Comparison of ENCODE assay signal across 8 cellular contexts in genomic region chr1:37595440-37596181, GRCh38. TPM values are rescaled to one million over a fixed set of nuclear protein-coding genes. Genes with fewer than 3 reads are reported as not detected.
DNase-seq lines count a peak whose midpoint lies in the region; ATAC-seq and TF ChIP-seq lines count a peak whose summit lies in the region.

Gene GNL2 (minus strand): TSS chr1:37595937. CDS start chr1:37595822, 115 bp downstream.

- peak within 1 kb of the TSS; percentile 99 for H3K27ac Mint-ChIP-seq in activated naive CD8-positive, alpha-beta T cell treated with anti-CD3 and anti-CD28 coated beads, Interleukin-2, amount 50 U/mL, for 24 hours

- H2AFZ ChIP-seq in parathyroid adenoma = peak within 1 kb of the TSS; percentile 97

- ATAC-seq in HG02759 (IDR thresholded peaks at IDR 0.05; ENCODE audit: unreplicated experiment) = peak; percentile 98
- peak; percentile 99 for ATAC-seq in activated naive CD8-positive, alpha-beta T cell treated with anti-CD3 and anti-CD28 coated beads, Interleukin-2, amount 50 U/mL, for 24 hours
- peak; percentile 100 for ATAC-seq in Right ventricle myocardium superior (ENCODE audit: poor library complexity)

- H3K4me3 ChIP-seq in GM12864 (ENCODE audit: low read depth, low read length) = peak within 1 kb of the TSS; percentile 81
- H3K4me3 ChIP-seq in parathyroid adenoma (ENCODE audit: low read depth, low read length) = peak within 1 kb of the TSS; percentile 84
- peak within 1 kb of the TSS; percentile 57 to 87 (median 71) for H3K4me3 ChIP-seq in tibial nerve

- no peaks in the 10 kb centered on the region for H3K27me3 ChIP-seq in parathyroid adenoma (ENCODE audit: control insufficient read depth, insufficient read depth, low read length)
- H3K27me3 ChIP-seq in tibial nerve = no peaks in the 10 kb centered on the region

- intact Hi-C loops in Right ventricle myocardium superior (cut with DNase I) = loop anchor here (5.0 kb wide), 1 partner anchor 87 kb away; no protein-coding TSS in a partner anchor

- H3K4me2 ChIP-seq in parathyroid adenoma (ENCODE audit: low read length) = peak within 1 kb of the TSS; percentile 98

- TF ChIP-seq EP300 in tibial nerve (IDR thresholded peaks at IDR 0.05) = peak; percentile 92

- H3K4me1 ChIP-seq in parathyroid adenoma (peaks cover 3% of the 10 kb centered on the region), tibial nerve (peaks cover 0 to 29% (median 17%) of the 10 kb centered on the region in 4 donors)

- peaks cover 37% of the 10 kb centered on the region for H3K36me3 Mint-ChIP-seq in activated naive CD8-positive, alpha-beta T cell treated with anti-CD3 and anti-CD28 coated beads, Interleukin-2, amount 50 U/mL, for 24 hours (ENCODE audit: low read depth)

- H3K9me3 Mint-ChIP-seq in activated naive CD8-positive, alpha-beta T cell treated with anti-CD3 and anti-CD28 coated beads, Interleukin-2, amount 50 U/mL, for 24 hours = no peaks in the 10 kb centered on the region

- H3K36me3 ChIP-seq in parathyroid adenoma (ENCODE audit: control insufficient read depth, insufficient read depth, low read length) (no peaks in the 10 kb centered on the region), tibial nerve (peaks cover 0 to 27% (median under 1%) of the 10 kb centered on the region in 3 donors)

- H3K9ac ChIP-seq in parathyroid adenoma = no peak within 1 kb of the TSS

- peaks cover 3% of the 10 kb centered on the region for H3K79me2 ChIP-seq in parathyroid adenoma

- DNase-seq in GM12864 (ENCODE audit: low read depth) (peak; percentile 88), NCI-H1417 (lab: John Stamatoyannopoulos, UW) (peak; percentile 94 to 97 (median 97)), SW 1271 (lab: John Stamatoyannopoulos, UW) (peak; percentile 69 to 90), Right ventricle myocardium superior (peak; percentile 99), tibial nerve (ENCODE audit: low spot score in 2 of 2) (peak; percentile 93 to 94)
- peak; percentile 98 for DNase-seq in activated naive CD8-positive, alpha-beta T cell treated with anti-CD3 and anti-CD28 coated beads, Interleukin-2, amount 50 U/mL, for 24 hours

- H3K27ac ChIP-seq in parathyroid adenoma = peak within 1 kb of the TSS; percentile 63
- H3K27ac ChIP-seq in tibial nerve = peak within 1 kb of the TSS; percentile 66 to 88 (median 84)

- H3K4me3 Mint-ChIP-seq in activated naive CD8-positive, alpha-beta T cell treated with anti-CD3 and anti-CD28 coated beads, Interleukin-2, amount 50 U/mL, for 24 hours = peak within 1 kb of the TSS; percentile 100

- peaks cover 41% of the 10 kb centered on the region for H3K4me1 Mint-ChIP-seq in activated naive CD8-positive, alpha-beta T cell treated with anti-CD3 and anti-CD28 coated beads, Interleukin-2, amount 50 U/mL, for 24 hours

- H3K9me3 ChIP-seq in parathyroid adenoma (ENCODE audit: control insufficient read depth, low read length) (no peaks in the 10 kb centered on the region), tibial nerve (no peaks in the 10 kb centered on the region)

- no peak for TF ChIP-seq CTCF in GM12864 (IDR thresholded peaks at IDR 0.05; ENCODE audit: low read depth, low read length, missing control alignments)
- no peak for TF ChIP-seq CTCF in parathyroid adenoma (IDR thresholded peaks at IDR 0.05)
- peak in 1 of 5 experiments; percentile 30 for TF ChIP-seq CTCF in tibial nerve (IDR thresholded peaks at IDR 0.05)

- 0 to 1% methylated on average over 48 to 49 of the region's 51 CpGs for WGBS in tibial nerve, 2 donors

- peak; percentile 49 to 71 for TF ChIP-seq POLR2A in tibial nerve (IDR thresholded peaks at IDR 0.05)

- H3K27me3 Mint-ChIP-seq in activated naive CD8-positive, alpha-beta T cell treated with anti-CD3 and anti-CD28 coated beads, Interleukin-2, amount 50 U/mL, for 24 hours = no peaks in the 10 kb centered on the region

RNA-seq across cellular contexts. Expression of gene GNL2, which starts in this region (rescaled TPM):
- total RNA-seq in Right ventricle myocardium superior (20.1 TPM), tibial nerve (10 to 100 TPM; 27.8 to 67.5 (median 44.2) TPM)

Comparison
In these comparisons a context has a peak if more than half of its experiments do, and no peak if none do; other contexts are left out.
1. Peak in every context shown above with its lines: DNase-seq, ATAC-seq, H3K4me3 ChIP-seq and H3K27ac ChIP-seq.